In the genomic region with DNA sequence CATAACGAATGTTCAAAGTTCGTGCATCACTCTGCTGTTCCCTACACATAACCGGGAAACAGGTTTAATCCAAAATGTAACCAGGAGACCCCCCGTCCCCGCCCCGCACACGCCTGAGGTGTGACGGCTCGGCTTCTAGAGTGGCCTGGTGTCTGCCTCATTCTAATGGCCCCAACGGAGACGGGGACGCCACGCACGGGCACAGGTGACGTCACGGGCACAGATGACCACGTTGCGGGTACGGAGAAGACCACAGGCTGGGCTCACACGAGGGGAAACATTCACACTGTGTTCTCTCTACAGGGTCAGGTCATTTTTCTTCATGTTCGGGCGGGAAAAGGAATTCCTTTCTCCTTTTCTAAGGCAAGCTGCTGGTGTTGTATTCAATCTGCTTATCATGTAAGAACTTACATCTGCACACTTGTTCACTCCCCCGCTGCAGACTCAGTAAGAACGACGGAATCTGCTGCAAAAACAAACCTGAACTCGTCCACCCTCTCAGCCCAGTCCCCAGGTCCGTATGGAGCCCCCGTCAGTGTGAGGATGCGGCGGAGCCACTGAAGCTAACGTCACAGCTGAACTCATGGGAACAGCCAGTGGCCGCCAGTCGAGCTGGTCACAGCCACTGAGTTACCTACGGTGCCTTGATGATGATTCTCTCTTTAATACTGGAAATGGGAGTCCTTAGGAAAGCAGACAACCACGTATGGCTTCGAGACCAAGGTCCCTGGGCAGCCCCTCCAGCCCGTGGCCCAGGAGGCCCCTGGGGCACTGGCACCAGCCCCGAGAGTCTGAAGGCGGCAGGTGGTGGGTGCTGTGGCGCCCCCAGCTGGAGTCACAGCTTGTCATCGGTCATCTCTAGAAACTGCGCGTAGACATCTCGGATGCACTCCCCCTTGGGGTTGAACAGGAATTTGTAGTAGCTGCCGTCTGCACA, we compare ENCODE assay signal across 13 cellular contexts. TPM values are rescaled to one million over a fixed set of nuclear protein-coding genes. Genes with fewer than 3 reads are reported as not detected.
DNase-seq lines count a peak whose midpoint lies in the region; ATAC-seq, FAIRE-seq and TF ChIP-seq lines count a peak whose summit lies in the region.
"Had no signal": no experiment of that assay in that cellular context is flagged by ENCODE, and none has a peak within 500 bp of the region (broad histone marks: within the 10 kb centered on the region; RNA-seq: fewer than 3 reads in every experiment).

No MANE protein-coding gene starts in this region.

- CTCF ChIA-PET in K562 (lab: Yijun Ruan, JAX; ENCODE audit: low intra/inter-chr PET ratio), result no interaction called here

- FAIRE-seq in K562 (lab: Jason Lieb, UNC), result no peak
- FAIRE-seq: colon had no signal

- H3K4me2 ChIP-seq in Loucy (ENCODE audit: low read depth, low read length, poor library complexity, severe bottlenecking), result no peak overlapping the region
- H3K4me2 ChIP-seq in K562 (ENCODE audit: insufficient read depth, low read length), result no peak overlapping the region
- H3K4me2 ChIP-seq: smooth muscle cell had no signal

- DNase-seq in GM10266 (ENCODE audit: extremely low spot score) (no peak), K562 (ENCODE audit: extremely low read depth in 1 of 4, low spot score in 3 of 4) (peak in 1 of 4 experiments; percentile 39), mucosa of descending colon (no peak), NCI-H510A (lab: John Stamatoyannopoulos, UW) (no peak), NOMO-1 treated with dmso at 0.1 percent for 144 hours (lab: John Stamatoyannopoulos, UW; ENCODE audit: unreplicated experiment) (no peak)
- DNase-seq: CD8-positive, alpha-beta memory T cell; NCI-H146; NCI-H526 had no signal

- no peaks in the 10 kb centered on the region for H3K27me3 ChIP-seq in Loucy (ENCODE audit: insufficient read depth, low read length, poor library complexity, severe bottlenecking)
- H3K27me3 ChIP-seq in K562 (ENCODE audit: control insufficient read depth in 2 of 2, insufficient read depth in 2 of 2, low read length in 2 of 2), result no peaks in the 10 kb centered on the region

- no peak overlapping the region for H3K4me3 ChIP-seq in Loucy (ENCODE audit: low read length, poor library complexity, severe bottlenecking)
- H3K4me3 ChIP-seq in K562, result no peak overlapping the region
- no peak overlapping the region for H3K4me3 ChIP-seq in mucosa of descending colon
- H3K4me3 ChIP-seq: smooth muscle cell had no signal

- no peak for TF ChIP-seq EP300 in K562 (IDR thresholded peaks at IDR 0.05; ENCODE audit: low read length)

- no peaks in the 10 kb centered on the region for H3K9me1 ChIP-seq in K562 (ENCODE audit: control insufficient read depth, insufficient read depth, low read length)

- POLR2A ChIA-PET in K562 (lab: Yijun Ruan, JAX), result interaction anchor here (0.5 to 1.0 kb wide), 3 partner anchors 14 to 251 kb away, joined by 3 read pairs; no protein-coding TSS in a partner anchor

- H3K9me3 ChIP-seq in Loucy (ENCODE audit: insufficient read depth, low read depth, low read length), result no peaks in the 10 kb centered on the region
- H3K9me3 ChIP-seq in K562 (replicated peaks; ENCODE audit: control insufficient read depth, insufficient read depth, low read depth, low read length), result no peaks in the 10 kb centered on the region
- no peaks in the 10 kb centered on the region for H3K9me3 ChIP-seq in mucosa of descending colon

- no peak overlapping the region for H3K27ac ChIP-seq in K562 (ENCODE audit: extremely low read depth, low read depth, low read length)

- peak; percentile 18 for TF ChIP-seq CTCF in GM10266 (IDR thresholded peaks at IDR 0.05; ENCODE audit: control insufficient read depth, insufficient read depth, low read depth, missing control alignments)
- peak; percentile 43 for TF ChIP-seq CTCF in Loucy (conservative IDR thresholded peaks at IDR 0.05; ENCODE audit: low read length)
- TF ChIP-seq CTCF in K562 (IDR thresholded peaks at IDR 0.05 in 2 of 3, conservative IDR thresholded peaks at IDR 0.05 in 1 of 3; ENCODE audit: insufficient read depth in 2 of 3, low read depth in 1 of 3, low read length in 3 of 3), result peak; percentile 52 to 79 (median 53)
- no peak for TF ChIP-seq CTCF in mucosa of descending colon (IDR thresholded peaks at IDR 0.05)

- no peak for TF ChIP-seq POLR2A in K562 (conservative IDR thresholded peaks at IDR 0.05)

- H3K79me2 ChIP-seq in Loucy (ENCODE audit: insufficient read depth, low read length) (no peaks in the 10 kb centered on the region), K562 (ENCODE audit: control insufficient read depth, insufficient read depth, low read length) (no peaks in the 10 kb centered on the region)

- H2AFZ ChIP-seq in Loucy (ENCODE audit: low read length) (no peak overlapping the region), K562 (ENCODE audit: low read depth, low read length) (no peak overlapping the region)

- intact Hi-C loops in K562 (cut with micrococcal nuclease) (no loop called here), mucosa of descending colon (cut with DNase I, micrococcal nuclease) (no loop called here)

- no peaks in the 10 kb centered on the region for H3K9me2 ChIP-seq in Loucy (replicated peaks; ENCODE audit: low read depth, low read length)

- no peak; a peak in 1 of 4 replicates for TF ChIP-seq RAD21 in K562 (CRISPR knock-in tag; conservative IDR thresholded peaks at IDR 0.05 in 1 of 2, IDR thresholded peaks at IDR 0.05 in 1 of 2)

- H3K4me1 ChIP-seq in Loucy (ENCODE audit: insufficient read depth, low read length, poor library complexity, severe bottlenecking) (no peaks in the 10 kb centered on the region), K562 (replicated peaks in 1 of 2; ENCODE audit: control insufficient read depth in 2 of 2, insufficient read depth in 2 of 2, low read length in 2 of 2) (peaks cover 9 to 24% of the 10 kb centered on the region in 2 experiments), mucosa of descending colon (ENCODE audit: low read depth) (no peaks in the 10 kb centered on the region)

- in situ Hi-C loops in K562 (cut with MboI), result no loop called here

- TSS peak; percentile 46 for BruUV-seq in K562 (replicated peaks; lab: Mats Ljungman, UMichigan)

- H3F3A ChIP-seq in Loucy (ENCODE audit: low read depth), result no peaks in the 10 kb centered on the region; the same call in 1 of the 2 replicates

- peaks cover 68% of the 10 kb centered on the region; the same call in 1 of the 2 replicates for H3K36me3 ChIP-seq in Loucy (ENCODE audit: insufficient read depth, low read length)
- peaks cover 66% of the 10 kb centered on the region; the same call in 2 of the 3 replicates for H3K36me3 ChIP-seq in K562 (ENCODE audit: control insufficient read depth, insufficient read depth, low read length)
- H3K36me3 ChIP-seq in mucosa of descending colon (ENCODE audit: low read depth), result peaks cover 20% of the 10 kb centered on the region

- ATAC-seq in K562 (peak; percentile 72), mucosa of descending colon (peak; percentile 15), HG03045 (IDR thresholded peaks at IDR 0.05; ENCODE audit: unreplicated experiment) (no peak)
- ATAC-seq: activated naive CD4-positive, alpha-beta T cell treated with anti-CD3 and anti-CD28 coated beads, Interleukin-2, amount 50 U/mL, for 72 hours had no signal

- H4K20me1 ChIP-seq in Loucy (ENCODE audit: insufficient read depth, low read length, poor library complexity, severe bottlenecking), result no peaks in the 10 kb centered on the region
- no peaks in the 10 kb centered on the region; the same call in 1 of the 2 replicates for H4K20me1 ChIP-seq in K562 (replicated peaks; ENCODE audit: control insufficient read depth, insufficient read depth, low read length)

- H3K9ac ChIP-seq in Loucy (ENCODE audit: low read depth, low read length, poor library complexity, severe bottlenecking) (no peak overlapping the region), K562 (ENCODE audit: insufficient read depth in 1 of 2, low read depth in 2 of 2, low read length in 2 of 2) (0 out of 4 replicates have a peak overlapping the region, but pooled peaks of 1 of the 2 experiments have one; percentile 20)

- WGBS in K562 (ENCODE audit: insufficient coverage, low coverage, missing lambda C conversion rate), result 91% methylated on average over 42 of the region's 45 CpGs

TF ChIP-seq in K562, 482 proteins besides CTCF, POLR2A, EP300 and RAD21 (continues in another document):
- TF ChIP-seq TAF1 (IDR thresholded peaks at IDR 0.05; ENCODE audit: control insufficient read depth, extremely low read depth, insufficient read depth, low read length, severe bottlenecking) (no peak), NFATC3 (IDR thresholded peaks at IDR 0.05) (no peak)

RNA-seq across cellular contexts. Expression of a gene that starts 32.9 kb away (rescaled TPM):
- total RNA-seq in K562 (2011; cell fraction: chromatin; rRNA removed; ENCODE audit: low replicate concordance), result 83.1 and 109 TPM in 2 replicates
- total RNA-seq in K562 (2011; cell fraction: nucleolus; rRNA removed), result 50.1 and 60.7 TPM in 2 replicates
- 83.7 and 86.3 TPM in 2 replicates for total RNA-seq in K562 (2011; cell fraction: nucleoplasm; rRNA removed)
- total RNA-seq in K562 (2014; rRNA removed) (30.6 and 36.8 TPM in 2 replicates), K562 (2014; rRNA removed; fragmentation: Illumina TruSeq; extraction: Trizol) (27.9 and 30.0 TPM in 2 replicates), K562 (2015; rRNA removed; fragmentation: Illumina TruSeq; extraction: Trizol) (35.2 and 35.9 TPM in 2 replicates), K562 (2021) (35.8 and 38.3 TPM in 2 replicates), mucosa of descending colon (10 to 100 TPM; 69.0 to 76.0 (median 74.4) TPM)
- polyA plus RNA-seq in K562 (2011; rRNA removed) (74.4 and 75.8 TPM in 2 replicates), K562 (2014; fragmentation: Illumina TruSeq; extraction: Trizol) (39.2 and 40.0 TPM in 2 replicates), K562 (2014; fragmentation: Nextera tagmentation; extraction: Ambion mirVana) (1 to 10 TPM in 1 of 2 experiments, under 1 TPM in 1; 0.72 to 1.9 TPM), K562 (2014; rRNA removed) (43.1 and 46.1 TPM in 2 replicates)
- 58.3 and 60.5 TPM in 2 replicates for polyA plus RNA-seq in K562 (2011; cell fraction: cytosol; rRNA removed)
- polyA plus RNA-seq in K562 (2011; cell fraction: nucleus; rRNA removed), result 106 and 133 TPM in 2 replicates
- 38.1 and 40.3 TPM in 2 replicates for polyA plus RNA-seq in K562 (2012)
- 37.0 and 42.6 TPM in 2 replicates for polyA minus RNA-seq in K562 (2011; rRNA and poly(A)+ RNA removed)
- 28.9 and 36.0 TPM in 2 replicates for polyA minus RNA-seq in K562 (2011; cell fraction: cytosol; rRNA and poly(A)+ RNA removed)
- polyA minus RNA-seq in K562 (2011; cell fraction: nucleus; rRNA and poly(A)+ RNA removed), result 29.6 and 30.9 TPM in 2 replicates
